Comparison of ENCODE assay signal across 8 cellular contexts in the genomic region with DNA sequence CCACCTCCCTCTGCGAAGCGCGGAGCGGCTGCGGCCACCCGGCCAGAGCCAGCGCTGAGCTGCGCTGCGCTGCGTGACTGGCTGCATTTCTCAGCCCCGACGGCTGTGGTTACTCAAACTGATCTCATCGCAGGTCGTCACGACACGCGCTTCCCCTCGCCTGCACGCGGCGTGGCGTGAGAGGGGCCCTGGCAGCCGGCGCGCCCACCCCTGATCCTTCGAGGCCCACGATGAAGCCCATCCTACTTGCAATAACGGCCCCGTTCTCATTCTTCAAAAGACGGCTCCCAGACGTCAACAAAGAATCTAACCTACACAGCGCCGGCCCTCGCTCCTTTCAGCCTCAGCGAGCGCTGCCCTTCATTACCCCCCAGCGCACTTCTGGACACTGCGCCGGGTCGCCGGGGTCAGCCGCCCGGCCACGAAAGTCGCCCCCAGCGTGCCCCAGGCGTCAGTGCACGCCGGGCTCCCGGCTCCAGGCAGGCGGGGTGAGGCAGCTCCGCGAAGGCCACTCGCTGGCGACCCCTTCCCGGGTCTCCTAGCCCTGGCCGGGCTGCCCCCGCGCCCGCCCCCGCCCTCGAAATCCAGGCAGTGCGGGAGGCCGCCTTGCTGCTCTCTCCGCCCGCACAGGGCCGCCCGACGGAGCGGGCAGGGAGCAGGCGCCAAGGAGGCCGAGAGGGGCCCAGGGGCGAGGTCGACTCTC. TPM values are rescaled to one million over a fixed set of nuclear protein-coding genes. Genes with fewer than 3 reads are reported as not detected.
DNase-seq lines count a peak whose midpoint lies in the region; ATAC-seq and TF ChIP-seq lines count a peak whose summit lies in the region.

No MANE protein-coding gene starts in this region.

- peaks cover 4% of the 10 kb centered on the region for H3K9me3 ChIP-seq in CD4-positive, alpha-beta T cell (ENCODE audit: control insufficient read depth, low read length)
- H3K9me3 ChIP-seq in naive thymus-derived CD4-positive, alpha-beta T cell (ENCODE audit: control insufficient read depth in 2 of 3, low read length in 3 of 3), result peaks cover 0 to 2% (median 0%) of the 10 kb centered on the region in 3 experiments
- H3K9me3 ChIP-seq in transverse colon, result no peaks in the 10 kb centered on the region

- in situ Hi-C loops in transverse colon (cut with MboI; ENCODE audit: low pct_ligation_motif_present in 1 of 4, low pct_unique_long_range_greater_than_20kb in 1 of 4, low sequenced_read_pairs in 3 of 4), result loop anchor here in 3 of 4 donors (10.0 to 25.0 kb wide), 3 partner anchors 131 to 269 kb away; a partner anchor contains a TSS

- H3K4me3 ChIP-seq in naive thymus-derived CD4-positive, alpha-beta T cell (ENCODE audit: low read length), result peak overlapping the region; percentile 64
- H3K4me3 ChIP-seq in transverse colon, result peak overlapping the region; percentile 35 to 65 (median 56)

- TF ChIP-seq CTCF in CD4-positive, alpha-beta T cell (IDR thresholded peaks at IDR 0.05), result no peak
- no peak for TF ChIP-seq CTCF in activated CD8-positive, alpha-beta T cell treated with anti-CD3 and anti-CD28 coated beads for 36 hours (IDR thresholded peaks at IDR 0.05)
- TF ChIP-seq CTCF in transverse colon (IDR thresholded peaks at IDR 0.05), result peak in 1 of 5 experiments; percentile 6

- no peak for TF ChIP-seq EP300 in transverse colon (IDR thresholded peaks at IDR 0.05; ENCODE audit: low read depth)

- H3K4me1 ChIP-seq in naive thymus-derived CD4-positive, alpha-beta T cell (ENCODE audit: control insufficient read depth in 2 of 2, insufficient read depth in 2 of 2, low read length in 2 of 2), result peaks cover 8 to 10% of the 10 kb centered on the region in 2 donors
- peaks cover 12 to 45% (median 26%) of the 10 kb centered on the region in 4 donors for H3K4me1 ChIP-seq in transverse colon

- no peak for TF ChIP-seq POLR2A in transverse colon (IDR thresholded peaks at IDR 0.05)

- peak overlapping the region; percentile 93 for H3K4me3 Mint-ChIP-seq in CD4-positive, alpha-beta T cell
- peak overlapping the region; percentile 80 for H3K4me3 Mint-ChIP-seq in activated CD8-positive, alpha-beta T cell treated with anti-CD3 and anti-CD28 coated beads for 36 hours
- peak overlapping the region; percentile 86 to 97 (median 95) for H3K4me3 Mint-ChIP-seq in naive thymus-derived CD4-positive, alpha-beta T cell

- peak in 8 of 10 experiments; percentile 2 to 43 (median 11) for DNase-seq in CD4-positive, alpha-beta T cell
- DNase-seq in activated CD8-positive, alpha-beta T cell treated with anti-CD3 and anti-CD28 coated beads for 36 hours, result peak; percentile 51
- DNase-seq in epithelial cell of prostate (ENCODE audit: low read depth, low spot score) (no peak), transverse colon (peak; percentile 38), NCI-H128 (lab: John Stamatoyannopoulos, UW; ENCODE audit: unreplicated experiment) (no peak)
- DNase-seq in naive thymus-derived CD4-positive, alpha-beta T cell, result peak; percentile 11 to 45 (median 28)

- H3K27ac ChIP-seq in CD4-positive, alpha-beta T cell (ENCODE audit: low read depth, low read length), result peak overlapping the region; percentile 61
- peak overlapping the region; percentile 99 for H3K27ac ChIP-seq in epithelial cell of prostate
- H3K27ac ChIP-seq in naive thymus-derived CD4-positive, alpha-beta T cell (ENCODE audit: low read depth, low read length), result peak overlapping the region; percentile 47
- H3K27ac ChIP-seq in transverse colon, result peak overlapping the region; percentile 84 to 91 (median 88)

- no peaks in the 10 kb centered on the region for H3K9me3 Mint-ChIP-seq in CD4-positive, alpha-beta T cell
- H3K9me3 Mint-ChIP-seq in activated CD8-positive, alpha-beta T cell treated with anti-CD3 and anti-CD28 coated beads for 36 hours, result peaks cover 5% of the 10 kb centered on the region
- peaks cover 0 to 30% (median 0%) of the 10 kb centered on the region in 11 donors for H3K9me3 Mint-ChIP-seq in naive thymus-derived CD4-positive, alpha-beta T cell

- no peaks in the 10 kb centered on the region for H3K27me3 ChIP-seq in CD4-positive, alpha-beta T cell (ENCODE audit: control insufficient read depth, insufficient read depth, low read length)
- no peaks in the 10 kb centered on the region for H3K27me3 ChIP-seq in naive thymus-derived CD4-positive, alpha-beta T cell (ENCODE audit: control insufficient read depth in 2 of 2, insufficient read depth in 2 of 2, low read length in 2 of 2)
- no peaks in the 10 kb centered on the region for H3K27me3 ChIP-seq in transverse colon

- no peaks in the 10 kb centered on the region for H3K27me3 Mint-ChIP-seq in CD4-positive, alpha-beta T cell
- no peaks in the 10 kb centered on the region for H3K27me3 Mint-ChIP-seq in activated CD8-positive, alpha-beta T cell treated with anti-CD3 and anti-CD28 coated beads for 36 hours
- H3K27me3 Mint-ChIP-seq in naive thymus-derived CD4-positive, alpha-beta T cell, result no peaks in the 10 kb centered on the region

- WGBS in transverse colon (ENCODE audit: low coverage in 1 of 2), 2 donors, result 44% methylated on average over 50 of the region's 74 CpGs; no CpG with 5 or more reads in 1 of the 2 donors

- H3K36me3 Mint-ChIP-seq in CD4-positive, alpha-beta T cell (ENCODE audit: low read depth), result peaks cover 4% of the 10 kb centered on the region
- peaks cover 11% of the 10 kb centered on the region for H3K36me3 Mint-ChIP-seq in activated CD8-positive, alpha-beta T cell treated with anti-CD3 and anti-CD28 coated beads for 36 hours (ENCODE audit: low read depth)
- peaks cover 0 to 24% (median 18%) of the 10 kb centered on the region in 5 donors for H3K36me3 Mint-ChIP-seq in naive thymus-derived CD4-positive, alpha-beta T cell

- intact Hi-C loops in CD4-positive, alpha-beta T cell (cut with DNase I, micrococcal nuclease), result loop anchor here (2.0 to 10.0 kb wide), 6 partner anchors 139 to 941 kb away; a partner anchor contains a TSS
- intact Hi-C loops in activated CD8-positive, alpha-beta T cell treated with anti-CD3 and anti-CD28 coated beads for 36 hours (cut with micrococcal nuclease), result loop anchor here (5.0 to 10.0 kb wide), 4 partner anchors 139 to 309 kb away; a partner anchor contains a TSS
- intact Hi-C loops in naive thymus-derived CD4-positive, alpha-beta T cell (cut with micrococcal nuclease), result loop anchor here (1.0 to 10.0 kb wide), 13 partner anchors 21 to 964 kb away; a partner anchor contains a TSS
- intact Hi-C loops in transverse colon (cut with DNase I; ENCODE audit: low total_unique reads), result no loop called here

- peak; percentile 27 for ATAC-seq in CD4-positive, alpha-beta T cell (ENCODE audit: poor library complexity)
- ATAC-seq in GM19468 (IDR thresholded peaks at IDR 0.05; ENCODE audit: extremely low read depth, unreplicated experiment) (peak; percentile 30), HG03565 (IDR thresholded peaks at IDR 0.05; ENCODE audit: unreplicated experiment) (peak; percentile 12)
- peak; percentile 24 for ATAC-seq in activated CD8-positive, alpha-beta T cell treated with anti-CD3 and anti-CD28 coated beads for 36 hours
- peak; percentile 48 for ATAC-seq in naive thymus-derived CD4-positive, alpha-beta T cell

- POLR2A ChIA-PET in CD4-positive, alpha-beta T cell (lab: Charles Lee), result interaction anchor here (1.3 to 4.5 kb wide), 5 partner anchors 138 to 344 kb away, joined by 4 to 26 read pairs (median 8); a partner anchor contains a TSS
- POLR2A ChIA-PET in activated CD8-positive, alpha-beta T cell treated with anti-CD3 and anti-CD28 coated beads for 36 hours (lab: Charles Lee), result interaction anchor here (0.6 to 1.8 kb wide), 4 partner anchors 21 to 312 kb away, joined by 3 to 6 read pairs (median 4); no protein-coding TSS in a partner anchor
- POLR2A ChIA-PET in naive thymus-derived CD4-positive, alpha-beta T cell (lab: Charles Lee), result interaction anchor here (0.7 to 2.5 kb wide), 6 partner anchors 9 to 359 kb away, joined by 3 to 14 read pairs (median 4); a partner anchor contains a TSS

- CTCF ChIA-PET in CD4-positive, alpha-beta T cell (lab: Charles Lee), result interaction anchor here (0.9 to 1.1 kb wide), 2 partner anchors 273 to 314 kb away, joined by 3 read pairs; no protein-coding TSS in a partner anchor
- CTCF ChIA-PET in activated CD8-positive, alpha-beta T cell treated with anti-CD3 and anti-CD28 coated beads for 36 hours (lab: Charles Lee), result no interaction called here
- CTCF ChIA-PET in naive thymus-derived CD4-positive, alpha-beta T cell (lab: Charles Lee), result no interaction called here

- peaks cover 38% of the 10 kb centered on the region for H3K4me1 Mint-ChIP-seq in CD4-positive, alpha-beta T cell (ENCODE audit: low read depth)
- H3K4me1 Mint-ChIP-seq in activated CD8-positive, alpha-beta T cell treated with anti-CD3 and anti-CD28 coated beads for 36 hours (ENCODE audit: low read depth), result peaks cover 47% of the 10 kb centered on the region
- peaks cover 6 to 72% (median 29%) of the 10 kb centered on the region in 7 donors for H3K4me1 Mint-ChIP-seq in naive thymus-derived CD4-positive, alpha-beta T cell

- H3K27ac Mint-ChIP-seq in CD4-positive, alpha-beta T cell, result peak overlapping the region; percentile 89
- peak overlapping the region; percentile 98 for H3K27ac Mint-ChIP-seq in activated CD8-positive, alpha-beta T cell treated with anti-CD3 and anti-CD28 coated beads for 36 hours
- peak overlapping the region; percentile 90 to 99 (median 95) for H3K27ac Mint-ChIP-seq in naive thymus-derived CD4-positive, alpha-beta T cell

- no peaks in the 10 kb centered on the region for H3K36me3 ChIP-seq in naive thymus-derived CD4-positive, alpha-beta T cell (ENCODE audit: control insufficient read depth in 2 of 3, insufficient read depth in 3 of 3, low read length in 3 of 3)
- H3K36me3 ChIP-seq in transverse colon, result no peaks in the 10 kb centered on the region

RNA-seq across cellular contexts. Expression of a gene that starts 9.9 kb away (rescaled TPM):
- 1 to 10 TPM in 1 of 2 experiments, under 1 TPM in 1; 0.77 to 1.0 TPM for total RNA-seq in CD4-positive, alpha-beta T cell
- 1 to 10 TPM in 1 of 2 experiments, under 1 TPM in 1; 0.40 to 1.1 TPM for total RNA-seq in activated CD8-positive, alpha-beta T cell treated with anti-CD3 and anti-CD28 coated beads for 36 hours
- total RNA-seq in naive thymus-derived CD4-positive, alpha-beta T cell, result 1 to 10 TPM in 3 of 5 experiments, under 1 TPM in 2; 0.31 to 5.1 (median 1.2) TPM
- polyA plus RNA-seq in naive thymus-derived CD4-positive, alpha-beta T cell, result under 1 TPM; 0.19 to 0.33 TPM
- total RNA-seq in transverse colon, result 1 to 10 TPM in 1 of 4 donors, under 1 TPM in 2, not detected in 1; 0.40 to 3.3 (median 0.96) TPM

Comparison
In these comparisons a context has a peak if more than half of its experiments do, and no peak if none do; other contexts are left out.
1. DNase-seq: peak in CD4-positive, alpha-beta T cell (8 of 10), activated CD8-positive, alpha-beta T cell treated with anti-CD3 and anti-CD28 coated beads for 36 hours (single experiment), naive thymus-derived CD4-positive, alpha-beta T cell (9 of 9) and transverse colon (single experiment); none in epithelial cell of prostate (single experiment) and NCI-H128 (single experiment).
2. H3K27ac ChIP-seq: peak in every context shown above with its lines; median percentile 99 in epithelial cell of prostate; 88 in transverse colon; 61 in CD4-positive, alpha-beta T cell; 47 in naive thymus-derived CD4-positive, alpha-beta T cell.
3. Peak in every context shown above with its lines, with median percentiles within 50 percentile points of each other: ATAC-seq, H3K27ac Mint-ChIP-seq and H3K4me3 Mint-ChIP-seq.